ENCODE assay signal across 17 cellular contexts in genomic region chr5:56147106-56147505, GRCh38.
DNase-seq lines count a peak whose midpoint lies in the region; ATAC-seq and TF ChIP-seq lines count a peak whose summit lies in the region.
"Had no signal": no experiment of that assay in that cellular context is flagged by ENCODE, and none has a peak within 500 bp of the region (broad histone marks: within the 10 kb centered on the region; RNA-seq: fewer than 3 reads in every experiment).

No MANE protein-coding gene starts in this region.

- H3K4me2 ChIP-seq in BLaER1 treated with 17β-estradiol and CSF1 and Interleukin-3, amounts not matched to agents 10 nM and 100 nM = peak overlapping the region; percentile 63 to 88 (median 69)
- peak overlapping the region; percentile 11; the same call in 1 of the 2 replicates for H3K4me2 ChIP-seq in OCI-LY3 (ENCODE audit: low read length)
- H3K4me2 ChIP-seq: A549 had no signal

- intact Hi-C loops in upper lobe of right lung (cut with DNase I) = no loop called here

- 0 out of 22 replicates have a peak, but pooled peaks cover 0 to 4% (median 0%) of the 10 kb centered on the region in 11 experiments for H3K36me3 ChIP-seq in BLaER1 treated with 17β-estradiol and CSF1 and Interleukin-3, amounts not matched to agents 10 nM and 100 nM
- H3K36me3 ChIP-seq in OCI-LY3 (replicated peaks; ENCODE audit: low read depth, low read length) = no peaks in the 10 kb centered on the region
- no peaks in the 10 kb centered on the region for H3K36me3 ChIP-seq in upper lobe of right lung
- H3K36me3 ChIP-seq: Peyer's patch had no signal

- no peak for ATAC-seq in upper lobe of right lung
- ATAC-seq: A549; CD8-positive, alpha-beta T cell; HepG2; Right ventricle myocardium inferior had no signal

- H3K4me1 ChIP-seq in BLaER1 treated with 17β-estradiol and CSF1 and Interleukin-3, amounts not matched to agents 10 nM and 100 nM = peaks cover 64 to 83% (median 72%) of the 10 kb centered on the region in 10 experiments
- H3K4me1 ChIP-seq in OCI-LY3 (ENCODE audit: low read length) = peaks cover 76% of the 10 kb centered on the region
- no peaks in the 10 kb centered on the region for H3K4me1 ChIP-seq in upper lobe of right lung
- H3K4me1 ChIP-seq: Peyer's patch had no signal

- no peaks in the 10 kb centered on the region for H4K20me1 ChIP-seq in BLaER1 treated with 17β-estradiol and CSF1 and Interleukin-3, amounts not matched to agents 10 nM and 100 nM
- no peaks in the 10 kb centered on the region for H4K20me1 ChIP-seq in OCI-LY3 (ENCODE audit: insufficient read depth, low read length)

- H3K27ac ChIP-seq in BLaER1 treated with 17β-estradiol and CSF1 and Interleukin-3, amounts not matched to agents 10 nM and 100 nM = peak overlapping the region in 10 of 11 experiments; percentile 34 to 67 (median 56); a peak in 18 of 22 replicates
- H3K27ac ChIP-seq in OCI-LY3 (ENCODE audit: low read length) (peak overlapping the region; percentile 94), upper lobe of right lung (no peak overlapping the region)
- H3K27ac ChIP-seq: A549 had no signal

- H3K9ac ChIP-seq in BLaER1 treated with 17β-estradiol and CSF1 and Interleukin-3, amounts not matched to agents 10 nM and 100 nM = peak overlapping the region in 2 of 11 experiments; percentile 10 to 24; a peak in 4 of 22 replicates
- no peak overlapping the region; the same call in 1 of the 2 replicates for H3K9ac ChIP-seq in OCI-LY3 (ENCODE audit: low read length)

- H3K27me3 ChIP-seq in BLaER1 treated with 17β-estradiol and CSF1 and Interleukin-3, amounts not matched to agents 10 nM and 100 nM = no peaks in the 10 kb centered on the region
- H3K27me3 ChIP-seq in OCI-LY3 (ENCODE audit: low read depth, low read length) (no peaks in the 10 kb centered on the region), upper lobe of right lung (no peaks in the 10 kb centered on the region)
- H3K27me3 ChIP-seq: Peyer's patch had no signal

- H3K4me3 ChIP-seq in BLaER1 treated with 17β-estradiol and CSF1 and Interleukin-3, amounts not matched to agents 10 nM and 100 nM = peak overlapping the region in 1 of 10 experiments; percentile 9; a peak in 2 of 20 replicates
- H3K4me3 ChIP-seq in OCI-LY3 (ENCODE audit: low read length) (no peak overlapping the region), upper lobe of right lung (no peak overlapping the region)
- H3K4me3 ChIP-seq: A549, Peyer's patch had no signal

- peak; percentile 59 for DNase-seq in EH (ENCODE audit: low read depth)
- peak; percentile 28 for DNase-seq in fibroblast of peridontal ligament (ENCODE audit: extremely low read depth)
- DNase-seq in effector CD8-positive, alpha-beta T cell (lab: John Stamatoyannopoulos, UW) = no peak
- DNase-seq in upper lobe of right lung = no peak
- DNase-seq in iPS-NIHi11 (ENCODE audit: low spot score) = no peak
- DNase-seq: CD8-positive, alpha-beta T cell; DND-41; GOT3; KG1; NCI-H1092; NCI-H2227 treated with DMSO at 0.1 percent for 48 hours; Peyer's patch had no signal

- no peak for TF ChIP-seq CTCF in OCI-LY3 (IDR thresholded peaks at IDR 0.05; ENCODE audit: low read depth, low read length)
- no peak for TF ChIP-seq CTCF in upper lobe of right lung (IDR thresholded peaks at IDR 0.05)

- peaks cover 0 to 17% (median 10%) of the 10 kb centered on the region in 11 experiments; a peak in 15 of 22 replicates for H3K9me3 ChIP-seq in BLaER1 treated with 17β-estradiol and CSF1 and Interleukin-3, amounts not matched to agents 10 nM and 100 nM (replicated peaks in 1 of 11)
- H3K9me3 ChIP-seq in OCI-LY3 (ENCODE audit: insufficient read depth, low read length) = no peaks in the 10 kb centered on the region
- no peaks in the 10 kb centered on the region for H3K9me3 ChIP-seq in upper lobe of right lung
- H3K9me3 ChIP-seq: A549, Peyer's patch had no signal

- no peak overlapping the region for H2AFZ ChIP-seq in OCI-LY3 (ENCODE audit: low read depth, low read length)

- H3K79me2 ChIP-seq in OCI-LY3 (ENCODE audit: low read length) = no peaks in the 10 kb centered on the region

Comparison
In these comparisons a context has a peak if more than half of its experiments do, and no peak if none do; other contexts are left out.
1. DNase-seq: peak in EH (single experiment) and fibroblast of peridontal ligament (single experiment); none in effector CD8-positive, alpha-beta T cell (single experiment), upper lobe of right lung (single experiment) and iPS-NIHi11 (single experiment).